In the genomic region with DNA sequence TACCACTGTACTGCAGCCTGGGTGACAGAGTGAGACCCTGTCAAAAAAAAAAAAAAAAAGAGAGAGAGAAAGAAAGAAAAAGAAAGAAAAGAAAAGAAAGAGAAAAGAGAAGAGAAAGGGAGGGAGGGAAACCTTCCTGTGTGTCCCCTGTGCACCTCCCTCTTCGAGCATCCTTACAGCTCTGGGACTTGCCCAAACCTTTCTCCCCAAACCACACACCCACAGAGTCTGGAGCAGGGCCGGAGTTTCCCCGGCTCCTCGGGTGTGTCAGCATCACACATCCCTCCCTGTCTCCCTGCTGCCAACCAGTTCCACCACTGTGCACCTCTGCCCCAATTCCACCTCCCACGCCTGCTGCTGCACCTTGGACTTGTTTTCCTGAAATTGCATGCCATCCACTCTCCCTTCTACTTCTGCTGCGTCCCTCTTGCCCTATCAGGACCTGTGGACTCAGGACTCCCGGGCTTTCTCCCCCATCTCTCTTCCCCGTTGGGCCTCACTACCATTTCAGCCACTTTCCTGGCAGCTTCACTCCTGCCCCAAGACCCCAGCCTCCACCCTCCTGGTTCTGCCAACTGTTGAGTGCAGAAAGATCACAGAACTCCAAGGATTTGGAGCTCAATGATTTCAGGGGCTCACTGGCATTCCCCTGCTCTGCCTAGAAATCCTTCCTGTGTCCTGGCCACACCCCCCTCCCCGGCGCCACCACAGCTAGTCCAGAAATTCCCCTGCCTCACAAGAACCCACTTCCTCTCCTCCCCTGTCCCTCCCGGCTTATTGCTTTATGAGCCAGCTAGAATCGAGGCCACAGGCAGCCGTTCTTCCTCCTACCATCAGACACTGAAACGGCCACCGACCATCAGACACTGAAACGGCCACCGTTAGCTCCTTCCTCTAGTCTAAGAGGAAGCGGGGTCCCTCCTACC, we compare ENCODE assay signal across 8 cellular contexts. TPM values are rescaled to one million over a fixed set of nuclear protein-coding genes. Genes with fewer than 3 reads are reported as not detected.
DNase-seq lines count a peak whose midpoint lies in the region; ATAC-seq, FAIRE-seq and TF ChIP-seq lines count a peak whose summit lies in the region.
"Had no signal": no experiment of that assay in that cellular context is flagged by ENCODE, and none has a peak within 500 bp of the region (broad histone marks: within the 10 kb centered on the region; RNA-seq: fewer than 3 reads in every experiment).

No MANE protein-coding gene starts in this region.

- FAIRE-seq in GM19239 (lab: Jason Lieb, UNC) = peak; percentile 83

- H3K36me3 ChIP-seq in breast epithelium = no peaks in the 10 kb centered on the region
- peaks cover 8% of the 10 kb centered on the region for H3K36me3 ChIP-seq in mesodermal cell (ENCODE audit: control insufficient read depth, insufficient read depth, low read length)

- peak overlapping the region; percentile 63 to 81 for H3K27ac ChIP-seq in breast epithelium
- peak overlapping the region; percentile 50 for H3K27ac ChIP-seq in mesodermal cell (ENCODE audit: low read depth, low read length, severe bottlenecking)
- H3K27ac ChIP-seq: SK-N-MC had no signal

- 75 to 82% methylated on average over 16 of the region's 18 CpGs for WGBS in mesodermal cell (ENCODE audit: insufficient coverage in 2 of 2), 2 experiments

- no peak for TF ChIP-seq POLR2A in breast epithelium (IDR thresholded peaks at IDR 0.05)

- no peaks in the 10 kb centered on the region for H3K27me3 ChIP-seq in breast epithelium

- ATAC-seq in GM21515 (IDR thresholded peaks at IDR 0.05; ENCODE audit: unreplicated experiment) (no peak), HG03521 (IDR thresholded peaks at IDR 0.05; ENCODE audit: unreplicated experiment) (no peak)

- intact Hi-C loops in breast epithelium (cut with DNase I; ENCODE audit: low total_unique reads) = no loop called here

- H3K4me3 ChIP-seq in breast epithelium = peak overlapping the region in 1 of 3 donors; percentile 27
- H3K4me3 ChIP-seq in mesodermal cell (ENCODE audit: extremely low read depth, insufficient read depth, low read length, poor library complexity, severe bottlenecking) = no peak overlapping the region
- H3K4me3 ChIP-seq: SK-N-MC had no signal

- no peaks in the 10 kb centered on the region for H3K9me3 ChIP-seq in breast epithelium
- no peaks in the 10 kb centered on the region for H3K9me3 ChIP-seq in mesodermal cell (ENCODE audit: control insufficient read depth, low read length)

- H3K4me1 ChIP-seq in breast epithelium (peaks cover 0 to 3% of the 10 kb centered on the region in 2 donors), mesodermal cell (ENCODE audit: control insufficient read depth, insufficient read depth, low read length, poor library complexity, severe bottlenecking) (peaks cover 20% of the 10 kb centered on the region)

- DNase-seq in GM19239 (ENCODE audit: insufficient read length, low spot score) (no peak), breast epithelium (ENCODE audit: low spot score in 2 of 2) (peak in 1 of 2 donors; percentile 78), activated gamma-delta T cell (lab: John Stamatoyannopoulos, UW) (no peak)

- TF ChIP-seq CTCF in breast epithelium (IDR thresholded peaks at IDR 0.05) = no peak

TF ChIP-seq in PFSK-1, 5 proteins besides CTCF, POLR2A, EP300 and RAD21:
- TF ChIP-seq POLR2AphosphoS5 (IDR thresholded peaks at IDR 0.05; ENCODE audit: low read depth, low read length) (no peak), SIN3A (IDR thresholded peaks at IDR 0.05; ENCODE audit: borderline replicate concordance, insufficient read depth, low read length) (no peak; the same call in 1 of the 2 replicates), FOXP2 (optimal IDR thresholded peaks at IDR 0.05; ENCODE audit: borderline replicate concordance, extremely low read depth, extremely low read length, insufficient read depth) (peak; percentile 12), TAF1 (IDR thresholded peaks at IDR 0.05; ENCODE audit: borderline replicate concordance, insufficient read depth, low read length) (no peak)
- TF ChIP-seq, protein P1, sequence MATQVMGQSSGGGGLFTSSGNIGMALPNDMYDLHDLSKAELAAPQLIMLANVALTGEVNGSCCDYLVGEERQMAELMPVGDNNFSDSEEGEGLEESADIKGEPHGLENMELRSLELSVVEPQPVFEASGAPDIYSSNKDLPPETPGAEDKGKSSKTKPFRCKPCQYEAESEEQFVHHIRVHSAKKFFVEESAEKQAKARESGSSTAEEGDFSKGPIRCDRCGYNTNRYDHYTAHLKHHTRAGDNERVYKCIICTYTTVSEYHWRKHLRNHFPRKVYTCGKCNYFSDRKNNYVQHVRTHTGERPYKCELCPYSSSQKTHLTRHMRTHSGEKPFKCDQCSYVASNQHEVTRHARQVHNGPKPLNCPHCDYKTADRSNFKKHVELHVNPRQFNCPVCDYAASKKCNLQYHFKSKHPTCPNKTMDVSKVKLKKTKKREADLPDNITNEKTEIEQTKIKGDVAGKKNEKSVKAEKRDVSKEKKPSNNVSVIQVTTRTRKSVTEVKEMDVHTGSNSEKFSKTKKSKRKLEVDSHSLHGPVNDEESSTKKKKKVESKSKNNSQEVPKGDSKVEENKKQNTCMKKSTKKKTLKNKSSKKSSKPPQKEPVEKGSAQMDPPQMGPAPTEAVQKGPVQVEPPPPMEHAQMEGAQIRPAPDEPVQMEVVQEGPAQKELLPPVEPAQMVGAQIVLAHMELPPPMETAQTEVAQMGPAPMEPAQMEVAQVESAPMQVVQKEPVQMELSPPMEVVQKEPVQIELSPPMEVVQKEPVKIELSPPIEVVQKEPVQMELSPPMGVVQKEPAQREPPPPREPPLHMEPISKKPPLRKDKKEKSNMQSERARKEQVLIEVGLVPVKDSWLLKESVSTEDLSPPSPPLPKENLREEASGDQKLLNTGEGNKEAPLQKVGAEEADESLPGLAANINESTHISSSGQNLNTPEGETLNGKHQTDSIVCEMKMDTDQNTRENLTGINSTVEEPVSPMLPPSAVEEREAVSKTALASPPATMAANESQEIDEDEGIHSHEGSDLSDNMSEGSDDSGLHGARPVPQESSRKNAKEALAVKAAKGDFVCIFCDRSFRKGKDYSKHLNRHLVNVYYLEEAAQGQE (IDR thresholded peaks at IDR 0.05; ENCODE audit: insufficient read depth in 1 of 2, low read depth in 2 of 2, low read length in 2 of 2) = 0 out of 4 replicates have a peak, but pooled peaks of 1 of the 2 experiments have one; percentile 10

RNA-seq across cellular contexts. Expression of a gene that starts 3.7 kb away (rescaled TPM):
- polyA plus RNA-seq in PFSK-1 (2012; ENCODE audit: insufficient read length, low read depth) = 4.9 TPM
- 10 to 100 TPM in 1 of 3 donors, 1 to 10 TPM in 2; 6.6 to 13.0 (median 9.5) TPM for total RNA-seq in breast epithelium
- 9.5 TPM for polyA plus RNA-seq in mesodermal cell (2013, experiment 1 of 2)
- 6.7 TPM for polyA plus RNA-seq in mesodermal cell (2013, experiment 2 of 2)

RNA-seq across cellular contexts. Expression of a gene that starts 17.9 kb away (rescaled TPM):
- polyA plus RNA-seq in PFSK-1 (2012; ENCODE audit: insufficient read length, low read depth) = 10.5 TPM
- 10 to 100 TPM; 16.7 to 30.2 (median 26.8) TPM for total RNA-seq in breast epithelium
- 11.9 TPM for polyA plus RNA-seq in mesodermal cell (2013, experiment 1 of 2)
- 7.2 TPM for polyA plus RNA-seq in mesodermal cell (2013, experiment 2 of 2)

RNA-seq across cellular contexts. Expression of a gene that starts 18.0 kb away (rescaled TPM):
- 16.4 TPM for polyA plus RNA-seq in PFSK-1 (2012; ENCODE audit: insufficient read length, low read depth)
- 100 to 1,000 TPM in 1 of 3 donors, 10 to 100 TPM in 2; 55.1 to 147 (median 55.3) TPM for total RNA-seq in breast epithelium
- polyA plus RNA-seq in mesodermal cell (2013, experiment 1 of 2) = 17.0 TPM
- 13.8 TPM for polyA plus RNA-seq in mesodermal cell (2013, experiment 2 of 2)

RNA-seq across cellular contexts. Expression of a gene that starts 30.2 kb away (rescaled TPM):
- polyA plus RNA-seq in PFSK-1 (2012; ENCODE audit: insufficient read length, low read depth) = not detected
- total RNA-seq in breast epithelium = 1 to 10 TPM; 1.6 to 8.0 (median 3.9) TPM
- not detected for polyA plus RNA-seq in mesodermal cell (2013, experiment 1 of 2)
- not detected for polyA plus RNA-seq in mesodermal cell (2013, experiment 2 of 2)

RNA-seq across cellular contexts. Expression of a gene that starts 56.1 kb away (rescaled TPM):
- 10.0 TPM for polyA plus RNA-seq in PFSK-1 (2012; ENCODE audit: insufficient read length, low read depth)
- total RNA-seq in breast epithelium = 10 to 100 TPM in 2 of 3 donors, 1 to 10 TPM in 1; 7.7 to 18.7 (median 17.7) TPM
- 7.7 TPM for polyA plus RNA-seq in mesodermal cell (2013, experiment 1 of 2)
- polyA plus RNA-seq in mesodermal cell (2013, experiment 2 of 2) = 6.1 TPM
